ENCODE assay signal across 24 cellular contexts in the genomic region with DNA sequence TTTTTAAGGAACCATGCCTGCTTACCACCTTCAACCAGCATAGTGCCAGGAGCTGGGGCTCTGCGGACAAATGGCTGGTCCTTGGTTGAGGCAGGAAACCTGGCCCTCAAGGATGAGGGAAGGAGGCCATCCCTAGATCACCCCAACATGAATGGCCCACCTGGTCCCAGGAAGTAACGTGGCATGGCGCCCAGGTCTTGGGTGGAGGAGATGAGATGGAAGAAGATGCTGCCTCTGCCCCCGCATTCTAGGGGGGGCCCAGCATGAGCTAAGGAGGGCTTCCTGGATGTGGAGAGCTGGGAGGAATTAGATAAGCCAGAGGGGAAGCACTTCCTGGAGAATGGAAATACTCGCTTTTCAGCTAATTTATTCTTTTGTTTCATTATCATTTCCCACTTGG.
DNase-seq lines count a peak whose midpoint lies in the region; ATAC-seq and TF ChIP-seq lines count a peak whose summit lies in the region.
"Had no signal": no experiment of that assay in that cellular context is flagged by ENCODE, and none has a peak within 500 bp of the region (broad histone marks: within the 10 kb centered on the region; RNA-seq: fewer than 3 reads in every experiment).

No MANE protein-coding gene starts in this region.

- BruUV-seq in Calu3 (replicated peaks; lab: Mats Ljungman, UMichigan) = no TSS peak

- no peaks in the 10 kb centered on the region for H3K27me3 ChIP-seq in thoracic aorta (replicated peaks; ENCODE audit: insufficient read depth)
- H3K27me3 ChIP-seq: esophagus squamous epithelium, MG63 had no signal

- ATAC-seq in thoracic aorta (ENCODE audit: insufficient number of reproducible peaks, low FRiP score, low read depth) = no peak
- ATAC-seq: left lobe of liver, right cardiac atrium, T-helper 17 cell had no signal

- H3K36me3 Mint-ChIP-seq in Calu3 (ENCODE audit: insufficient read depth, unreplicated experiment) = peaks cover 24% of the 10 kb centered on the region
- no peaks in the 10 kb centered on the region for H3K36me3 Mint-ChIP-seq in neural crest cell (ENCODE audit: low read depth)
- H3K36me3 Mint-ChIP-seq: IgD-negative memory B cell had no signal

- no peak overlapping the region for H3K4me3 Mint-ChIP-seq in Calu3 (ENCODE audit: low read depth, unreplicated experiment)
- no peak overlapping the region for H3K4me3 Mint-ChIP-seq in neural crest cell
- H3K4me3 Mint-ChIP-seq: B cell, IgD-negative memory B cell, T-helper 17 cell had no signal

- no peaks in the 10 kb centered on the region for H3K9me3 Mint-ChIP-seq in Calu3 (ENCODE audit: low read depth, unreplicated experiment)
- H3K9me3 Mint-ChIP-seq in neural crest cell = no peaks in the 10 kb centered on the region
- H3K9me3 Mint-ChIP-seq: IgD-negative memory B cell had no signal

- peaks cover 40% of the 10 kb centered on the region for H3K4me1 Mint-ChIP-seq in Calu3 (ENCODE audit: low read depth, unreplicated experiment)
- peaks cover 55% of the 10 kb centered on the region for H3K4me1 Mint-ChIP-seq in neural crest cell

- no peaks in the 10 kb centered on the region for H3K36me3 ChIP-seq in thoracic aorta
- H3K36me3 ChIP-seq: MG63 had no signal

- H3K27ac ChIP-seq in RWPE1 (peak overlapping the region; percentile 84), thoracic aorta (peak overlapping the region; percentile 83 to 94)
- H3K27ac ChIP-seq: VCaP had no signal

- H3K27me3 Mint-ChIP-seq in Calu3 (ENCODE audit: unreplicated experiment) (no peaks in the 10 kb centered on the region), neural crest cell (ENCODE audit: low read depth) (no peaks in the 10 kb centered on the region)
- H3K27me3 Mint-ChIP-seq: B cell, IgD-negative memory B cell had no signal

- DNase-seq in Calu3 = no peak
- DNase-seq in RWPE1 (ENCODE audit: low spot score) = no peak
- DNase-seq in neural crest cell (ENCODE audit: low read depth, low spot score) = no peak
- DNase-seq in thoracic aorta (ENCODE audit: low spot score) = no peak
- DNase-seq in SHP77 (lab: John Stamatoyannopoulos, UW) = no peak
- no peak for DNase-seq in ecto neural progenitor cell (ENCODE audit: low spot score)
- DNase-seq in SKM-1 (lab: John Stamatoyannopoulos, UW; ENCODE audit: unreplicated experiment) = no peak
- DNase-seq: activated CD4-positive, alpha-beta T cell treated with anti-CD3 and anti-CD28 coated beads, Interleukin-2, amount 50 U/mL, for 1 hour; activated CD8-positive, alpha-beta memory T cell treated with anti-CD3 and anti-CD28 coated beads, Interleukin-2, amount 50 U/mL, for 48 hours; effector CD4-positive, alpha-beta T cell; esophagus squamous epithelium; MG63; NCI-H146; NCI-H69; nucleus accumbens; OCI-M1; SIG-M5; stimulated activated CD8-positive, alpha-beta memory T cell treated with anti-CD3 and anti-CD28 coated beads, Interleukin-4, amount 100 ng/mL, for 48 hours; T-helper 17 cell had no signal

- POLR2A ChIA-PET in RWPE1 (lab: Yijun Ruan, JAX; ENCODE audit: low non-redundant PET) = no interaction called here

- no peaks in the 10 kb centered on the region for H3K9me3 ChIP-seq in thoracic aorta
- H3K9me3 ChIP-seq: esophagus squamous epithelium, MG63 had no signal

- H3K27ac Mint-ChIP-seq in Calu3 (ENCODE audit: unreplicated experiment) = peak overlapping the region; percentile 17
- peak overlapping the region; percentile 83 for H3K27ac Mint-ChIP-seq in neural crest cell (ENCODE audit: unreplicated experiment)
- H3K27ac Mint-ChIP-seq: B cell, T-helper 17 cell had no signal

- no peak for TF ChIP-seq CTCF in Calu3 (IDR thresholded peaks at IDR 0.05; ENCODE audit: unreplicated experiment)
- no peak for TF ChIP-seq CTCF in RWPE1 (conservative IDR thresholded peaks at IDR 0.05; ENCODE audit: low read depth)
- no peak for TF ChIP-seq CTCF in neural crest cell (conservative IDR thresholded peaks at IDR 0.05)
- no peak for TF ChIP-seq CTCF in thoracic aorta (IDR thresholded peaks at IDR 0.05)

- H3K4me3 ChIP-seq in thoracic aorta = peak overlapping the region; percentile 37
- H3K4me3 ChIP-seq: esophagus squamous epithelium, MG63 had no signal

- peaks cover 57 to 95% of the 10 kb centered on the region in 2 donors for H3K4me1 ChIP-seq in thoracic aorta (ENCODE audit: control insufficient read depth in 1 of 2, low read depth in 2 of 2)

- intact Hi-C loops in Calu3 (cut with micrococcal nuclease; ENCODE audit: unreplicated experiment) = no loop called here

- CTCF ChIA-PET in Calu3 (lab: Charles Lee) = interaction anchor here (0.6 kb wide), 1 partner anchor 256 kb away, joined by 3 read pairs; no protein-coding TSS in a partner anchor
- CTCF ChIA-PET in RWPE1 (lab: Yijun Ruan, JAX) = interaction anchor here (0.5 to 1.3 kb wide), 2 partner anchors 59 to 206 kb away, joined by 3 to 6 read pairs; no protein-coding TSS in a partner anchor
